1 cellular context compared by ENCODE assay signal in genomic region chr7:151868805-151869188, GRCh38.
TF ChIP-seq lines count a peak whose summit lies in the region.

No MANE protein-coding gene starts in this region.

TF ChIP-seq in IMR-90, 13 proteins besides CTCF, POLR2A, EP300 and RAD21 (continued from another document):
- TF ChIP-seq ELK1 (IDR thresholded peaks at IDR 0.05; ENCODE audit: borderline replicate concordance, low read depth, low read length) (no peak), CHD1 (IDR thresholded peaks at IDR 0.05; ENCODE audit: low read depth, low read length) (no peak)
